Comparison of ENCODE assay signal across 16 cellular contexts in the genomic region with DNA sequence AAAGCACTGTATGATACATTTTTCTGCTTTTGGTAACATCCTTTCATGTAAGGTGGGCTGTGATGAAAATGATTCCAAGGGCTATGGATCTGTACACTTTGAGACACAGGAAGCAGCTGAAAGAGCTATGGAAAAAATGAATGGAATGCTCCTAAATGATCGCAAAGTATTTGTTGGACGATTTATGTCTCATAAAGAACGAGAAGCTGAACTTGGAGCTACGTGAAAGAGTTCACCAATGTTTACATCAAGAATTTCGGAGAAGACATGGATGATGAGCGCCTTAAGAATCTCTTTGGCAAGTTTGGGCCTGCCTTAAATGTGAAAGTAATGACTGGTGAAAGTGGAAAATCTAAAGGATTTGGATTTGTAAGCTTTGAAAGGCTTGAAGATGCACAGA. TPM values are rescaled to one million over a fixed set of nuclear protein-coding genes. Genes with fewer than 3 reads are reported as not detected.
A peak's percentile ranks its signal among the peaks of the same experiment; 100 is the strongest.
DNase-seq lines count a peak whose midpoint lies in the region; TF ChIP-seq lines count a peak whose summit lies in the region.
"Had no signal": no experiment of that assay in that cellular context is flagged by ENCODE, and none has a peak within 500 bp of the region (broad histone marks: within the 10 kb centered on the region; RNA-seq: fewer than 3 reads in every experiment).

No MANE protein-coding gene starts in this region.

- H3K27ac Mint-ChIP-seq in CD8-positive, alpha-beta memory T cell = no peak overlapping the region
- H3K27ac Mint-ChIP-seq: activated naive CD4-positive, alpha-beta T cell treated with anti-CD3 and anti-CD28 coated beads, Interleukin-2, amount 50 U/mL, for 24 hours; CD8-positive, alpha-beta T cell had no signal

- no peak overlapping the region for H3K9ac ChIP-seq in rectal smooth muscle tissue (ENCODE audit: low read length)

- CTCF ChIA-PET in CD8-positive, alpha-beta memory T cell (lab: Charles Lee) = interaction anchor here (1.1 to 1.8 kb wide), 2 partner anchors 9 to 434 kb away, joined by 3 to 4 read pairs; no protein-coding TSS in a partner anchor

- peaks cover 5 to 9% (median 7%) of the 10 kb centered on the region in 5 donors for H3K9me3 Mint-ChIP-seq in CD8-positive, alpha-beta memory T cell

- H3K9me3 ChIP-seq in CD8-positive, alpha-beta memory T cell (ENCODE audit: low read length) = no peaks in the 10 kb centered on the region
- H3K9me3 ChIP-seq: thyroid gland had no signal

- H3K4me3 Mint-ChIP-seq in CD8-positive, alpha-beta memory T cell = peak overlapping the region in 4 of 7 donors; percentile 47 to 89 (median 84)
- H3K4me3 Mint-ChIP-seq: neural crest cell had no signal

- H3K36me3 Mint-ChIP-seq in CD8-positive, alpha-beta memory T cell = peaks cover 0 to 18% (median 2%) of the 10 kb centered on the region in 3 donors
- H3K36me3 Mint-ChIP-seq: CD8-positive, alpha-beta T cell had no signal

- no peaks in the 10 kb centered on the region for H3K36me3 ChIP-seq in CD8-positive, alpha-beta memory T cell (ENCODE audit: insufficient read depth, low read length)
- H3K36me3 ChIP-seq in rectal smooth muscle tissue (ENCODE audit: control insufficient read depth, insufficient read depth, low read length) = no peaks in the 10 kb centered on the region
- H3K36me3 ChIP-seq: thyroid gland had no signal

- DNase-seq in CD8-positive, alpha-beta memory T cell = no peak
- DNase-seq in fibroblast of mammary gland (ENCODE audit: low read depth) = peak; percentile 16
- DNase-seq in superior temporal gyrus (ENCODE audit: extremely low spot score) = no peak
- DNase-seq in cerebellar nuclear complex (lab: John Stamatoyannopoulos, UW) = no peak
- no peak for DNase-seq in DMS79 treated with DMSO at 0.1 percent for 48 hours (lab: John Stamatoyannopoulos, UW)
- DNase-seq in nucleus accumbens (lab: John Stamatoyannopoulos, UW) = no peak
- DNase-seq: activated CD4-positive, alpha-beta T cell treated with anti-CD3 and anti-CD28 coated beads, Interleukin-2, amount 50 U/mL, for 1 hour; CD8-positive, alpha-beta T cell; MM.1S; NCI-H510A treated with DMSO at 0.1 percent for 48 hours; stimulated activated CD4-positive, alpha-beta T cell treated with anti-CD3 and anti-CD28 coated beads, Interleukin-4, amount 100 ng/mL, for 24 hours had no signal

- no peak overlapping the region for H3K27ac ChIP-seq in CD8-positive, alpha-beta memory T cell (ENCODE audit: low read depth, low read length)
- no peak overlapping the region for H3K27ac ChIP-seq in rectal smooth muscle tissue (ENCODE audit: low read depth, low read length)
- H3K27ac ChIP-seq: thyroid gland had no signal

- H3K4me1 ChIP-seq in CD8-positive, alpha-beta memory T cell (ENCODE audit: insufficient read depth, low read length) = no peaks in the 10 kb centered on the region
- no peaks in the 10 kb centered on the region for H3K4me1 ChIP-seq in rectal smooth muscle tissue (ENCODE audit: control insufficient read depth, insufficient read depth, low read length)
- H3K4me1 ChIP-seq: thyroid gland had no signal

- no peak for TF ChIP-seq CTCF in WI38 (IDR thresholded peaks at IDR 0.05; ENCODE audit: low read depth, low read length)
- no peak for TF ChIP-seq CTCF in fibroblast of mammary gland (conservative IDR thresholded peaks at IDR 0.05; ENCODE audit: control insufficient read depth, insufficient read depth, low read depth, low read length)

- H3K4me1 Mint-ChIP-seq in CD8-positive, alpha-beta memory T cell = peaks cover 6 to 8% (median 6%) of the 10 kb centered on the region in 3 donors
- H3K4me1 Mint-ChIP-seq: activated naive CD4-positive, alpha-beta T cell treated with anti-CD3 and anti-CD28 coated beads, Interleukin-2, amount 50 U/mL, for 24 hours; neural crest cell had no signal

- H3K27me3 Mint-ChIP-seq in CD8-positive, alpha-beta memory T cell = peaks cover 12 to 29% of the 10 kb centered on the region in 2 donors

- peaks cover 5% of the 10 kb centered on the region for H3K27me3 ChIP-seq in CD8-positive, alpha-beta memory T cell (ENCODE audit: insufficient read depth, low read length, poor library complexity, severe bottlenecking)
- H3K27me3 ChIP-seq in rectal smooth muscle tissue (ENCODE audit: control insufficient read depth, insufficient read depth, low read length) = no peaks in the 10 kb centered on the region
- H3K27me3 ChIP-seq: thyroid gland had no signal

- no peak overlapping the region for H3K4me3 ChIP-seq in CD8-positive, alpha-beta memory T cell (ENCODE audit: low read length)
- H3K4me3 ChIP-seq in WI38 (ENCODE audit: low read depth, low read length) (peak overlapping the region; percentile 31), fibroblast of mammary gland (ENCODE audit: control insufficient read depth, low read depth, low read length) (peak overlapping the region; percentile 61), rectal smooth muscle tissue (ENCODE audit: low read length) (peak overlapping the region; percentile 62)

- POLR2A ChIA-PET in CD8-positive, alpha-beta memory T cell (lab: Charles Lee) = no interaction called here

RNA-seq across cellular contexts. Expression of a gene that starts 22.1 kb away (rescaled TPM):
- under 1 TPM; 0.61 to 0.64 TPM for total RNA-seq in CD8-positive, alpha-beta memory T cell
- 0.09 TPM for polyA plus RNA-seq in CD8-positive, alpha-beta memory T cell

RNA-seq across cellular contexts. Expression of a gene that starts 42.6 kb away (rescaled TPM):
- 10 to 100 TPM; 30.3 to 32.3 TPM for total RNA-seq in CD8-positive, alpha-beta memory T cell
- 19.2 TPM for polyA plus RNA-seq in CD8-positive, alpha-beta memory T cell
